In the genomic region with DNA sequence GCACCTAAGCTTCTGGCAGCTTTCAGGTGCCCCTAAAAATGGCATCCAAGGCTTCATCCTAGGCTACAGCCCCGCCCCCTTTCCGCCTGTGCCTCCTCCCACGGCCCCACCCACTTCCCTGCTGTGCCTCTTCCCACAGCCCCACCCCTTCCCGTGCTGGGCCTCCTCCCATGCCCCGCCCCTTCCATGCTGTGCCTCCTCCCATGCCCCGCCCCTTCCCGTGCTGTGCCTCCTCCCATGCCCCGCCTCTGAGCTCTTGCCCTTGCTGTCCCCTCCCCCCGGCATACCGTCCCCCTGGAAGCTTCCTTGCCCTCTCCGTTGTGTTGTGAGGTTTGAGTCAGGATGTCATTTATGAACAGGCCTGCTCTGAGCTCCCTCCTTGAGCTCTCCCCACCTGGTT, we compare ENCODE assay signal across 17 cellular contexts.
DNase-seq lines count a peak whose midpoint lies in the region; ATAC-seq and TF ChIP-seq lines count a peak whose summit lies in the region.
"Had no signal": no experiment of that assay in that cellular context is flagged by ENCODE, and none has a peak within 500 bp of the region (broad histone marks: within the 10 kb centered on the region; RNA-seq: fewer than 3 reads in every experiment).

No MANE protein-coding gene starts in this region.

- no peaks in the 10 kb centered on the region for H3K9me3 ChIP-seq in BE2C
- no peaks in the 10 kb centered on the region for H3K9me3 ChIP-seq in mucosa of descending colon
- H3K9me3 ChIP-seq: tibial artery had no signal

- H3K4me3 ChIP-seq in BE2C (ENCODE audit: low read depth, low read length), result no peak overlapping the region
- no peak overlapping the region for H3K4me3 ChIP-seq in mucosa of descending colon
- H3K4me3 ChIP-seq: tibial artery had no signal

- no peak for ATAC-seq in HG03460 (IDR thresholded peaks at IDR 0.05; ENCODE audit: unreplicated experiment)
- ATAC-seq in mucosa of descending colon, result no peak
- ATAC-seq in omental fat pad (ENCODE audit: low FRiP score), result no peak
- ATAC-seq: esophagus mucosa, PC-3, sciatic nerve had no signal

- H3K4me1 ChIP-seq in BE2C (no peaks in the 10 kb centered on the region), mucosa of descending colon (ENCODE audit: low read depth) (no peaks in the 10 kb centered on the region)
- H3K4me1 ChIP-seq: tibial artery had no signal

- H3K27me3 ChIP-seq in BE2C, result no peaks in the 10 kb centered on the region

- DNase-seq in DMS 273 (lab: John Stamatoyannopoulos, UW; ENCODE audit: unreplicated experiment) (peak; percentile 2), DMS 273 treated with DMSO at 0.1 percent for 48 hours (lab: John Stamatoyannopoulos, UW) (no peak), BE2C (peak; percentile 22), M059J (ENCODE audit: low read depth) (peak; percentile 32), ecto neural progenitor cell (ENCODE audit: low spot score) (peak; percentile 57), mucosa of descending colon (no peak), omental fat pad (ENCODE audit: low spot score) (no peak)
- DNase-seq: activated CD8-positive, alpha-beta memory T cell treated with anti-CD3 and anti-CD28 coated beads, Interleukin-2, amount 50 U/mL, for 4 hours; activated naive CD4-positive, alpha-beta T cell treated with anti-CD3 and anti-CD28 coated beads, Interleukin-2, amount 10 ng/mL, durations not matched to agents 7 days and 5 days; CD4-positive, CD25-positive, alpha-beta regulatory T cell; mesenchymal stem cell; NCI-H1417; PC-3; tibial artery had no signal

- TF ChIP-seq CTCF in BE2C (IDR thresholded peaks at IDR 0.05; ENCODE audit: low read depth, low read length), result no peak
- TF ChIP-seq CTCF in mucosa of descending colon (IDR thresholded peaks at IDR 0.05), result no peak
- TF ChIP-seq CTCF in omental fat pad (IDR thresholded peaks at IDR 0.05), result no peak

- H3K36me3 ChIP-seq in BE2C, result no peaks in the 10 kb centered on the region
- H3K36me3 ChIP-seq in mucosa of descending colon (ENCODE audit: low read depth), result no peaks in the 10 kb centered on the region
- H3K36me3 ChIP-seq: tibial artery had no signal

- intact Hi-C loops in mucosa of descending colon (cut with DNase I, micrococcal nuclease), result no loop called here

Comparison
In these comparisons a context has a peak if more than half of its experiments do, and no peak if none do; other contexts are left out.
1. DNase-seq: peak in DMS 273 (single experiment), BE2C (single experiment), M059J (single experiment) and ecto neural progenitor cell (single experiment); none in DMS 273 treated with DMSO at 0.1 percent for 48 hours (single experiment), mucosa of descending colon (0 of 3) and omental fat pad (single experiment).